In the genomic region with DNA sequence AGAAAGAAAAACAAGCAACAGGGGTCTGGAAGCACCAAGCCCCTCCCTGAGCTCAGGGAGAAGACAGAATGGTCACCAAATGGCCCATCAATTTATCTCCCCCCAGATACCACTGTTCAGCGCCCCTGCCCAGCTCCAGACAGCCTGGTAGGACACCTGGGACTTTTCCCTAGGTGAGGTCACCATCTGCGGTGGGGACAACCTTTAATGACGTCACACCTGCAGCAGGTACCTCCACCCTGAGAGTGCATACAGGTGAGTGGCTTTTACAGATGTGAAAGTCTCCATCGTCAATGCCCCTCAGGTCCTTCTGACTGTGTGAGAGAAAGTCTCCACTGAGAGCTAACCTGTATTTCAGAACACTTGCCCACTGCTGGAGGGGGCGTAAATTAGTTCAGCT, we compare ENCODE assay signal across 10 cellular contexts. TPM values are rescaled to one million over a fixed set of nuclear protein-coding genes. Genes with fewer than 3 reads are reported as not detected.
"Had no signal": no experiment of that assay in that cellular context is flagged by ENCODE, and none has a peak within 500 bp of the region (broad histone marks: within the 10 kb centered on the region; RNA-seq: fewer than 3 reads in every experiment).

No MANE protein-coding gene starts in this region.

- H3K4me2 ChIP-seq: GM23338, KMS-11 had no signal

- H2AFZ ChIP-seq: GM23338 had no signal

- H3K36me3 ChIP-seq: HAP-1 had no signal

- FAIRE-seq: H1, H54 had no signal

- H3K9me3 Mint-ChIP-seq: GM23338 had no signal

- H3K4me3 Mint-ChIP-seq: GM23338 had no signal

- H3K9me3 ChIP-seq: HAP-1 had no signal

- H3K4me1 ChIP-seq: HAP-1 had no signal

- H3K27ac ChIP-seq: HL-60, KMS-11 had no signal

- DNase-seq: IMR-90, Karpas-422, KBM-7 had no signal

- H3K4me3 ChIP-seq: GM23338, HAP-1 had no signal

- H3K27ac Mint-ChIP-seq: GM23338 had no signal

- ATAC-seq: HCT116 had no signal

- H3K9ac ChIP-seq: KMS-11 had no signal

RNA-seq across cellular contexts. Expression of a gene that starts 34.3 kb away (rescaled TPM):
- total RNA-seq: IMR-90 had no signal
- polyA plus RNA-seq: IMR-90 had no signal
